In genomic region chr17:20541864-20542554, GRCh38 we compare ENCODE assay signal across 21 cellular contexts. TPM values are rescaled to one million over a fixed set of nuclear protein-coding genes. Genes with fewer than 3 reads are reported as not detected.
A peak's percentile ranks its signal among the peaks of the same experiment; 100 is the strongest.
DNase-seq lines count a peak whose midpoint lies in the region; TF ChIP-seq lines count a peak whose summit lies in the region.
"Not testable (repeated sequence)": the region's sequence is repeated elsewhere in the genome, so short reads cannot be mapped to it uniquely, and the experiment has no call there.
"Had no signal": no experiment of that assay in that cellular context is flagged by ENCODE, and none has a peak within 500 bp of the region (broad histone marks: within the 10 kb centered on the region; RNA-seq: fewer than 3 reads in every experiment).

No MANE protein-coding gene starts in this region.

- H3K4me3 ChIP-seq in AG09309 (ENCODE audit: control insufficient read depth, low read depth, low read length); esophagus muscularis mucosa; neural cell (ENCODE audit: low read length): not testable (repeated sequence)

- not testable (repeated sequence) for H3K27me3 ChIP-seq in esophagus muscularis mucosa; neural cell (ENCODE audit: insufficient read depth, low read depth, low read length)

- DNase-seq in AG09309 (ENCODE audit: low read depth): not testable (repeated sequence)
- DNase-seq in HCEC 1CT: peak; percentile 2
- peak; percentile 67 for DNase-seq in M059J (ENCODE audit: low read depth)
- DNase-seq in SK-MEL-5 (ENCODE audit: low read depth, low spot score): peak; percentile 61
- DNase-seq in amniotic epithelial cell (ENCODE audit: low read depth): peak; percentile 24
- DNase-seq in esophagus muscularis mucosa (ENCODE audit: extremely low spot score): peak; percentile 26
- peak; percentile 9 for DNase-seq in kidney tubule cell (ENCODE audit: low spot score)

- H3K79me2 ChIP-seq in neural cell (replicated peaks; ENCODE audit: insufficient read depth, low read length): not testable (repeated sequence)

- H3K9me3 ChIP-seq in esophagus muscularis mucosa; neural cell (ENCODE audit: low read length): not testable (repeated sequence)

- not testable (repeated sequence) for H4K20me1 ChIP-seq in neural cell (ENCODE audit: insufficient read depth)

- WGBS in esophagus muscularis mucosa: 57% methylated on average over 6 of the region's 6 CpGs

- H3K4me2 ChIP-seq in neural cell (ENCODE audit: low read length): not testable (repeated sequence)

- not testable (repeated sequence) for TF ChIP-seq POLR2A in esophagus muscularis mucosa (IDR thresholded peaks at IDR 0.05; ENCODE audit: low read depth)

- not testable (repeated sequence) for H3K27ac ChIP-seq in esophagus muscularis mucosa (replicated peaks in 1 of 4); neural cell (ENCODE audit: low read length)

- TF ChIP-seq CTCF in AG09309 (IDR thresholded peaks at IDR 0.05; ENCODE audit: control insufficient read depth, insufficient read depth, low read depth, low read length, missing control alignments): peak; percentile 4
- TF ChIP-seq CTCF in esophagus muscularis mucosa (IDR thresholded peaks at IDR 0.05); neural cell (IDR thresholded peaks at IDR 0.05; ENCODE audit: poor library complexity, severe bottlenecking): not testable (repeated sequence)

- H3F3A ChIP-seq in neural cell (ENCODE audit: insufficient read depth, low read length, poor library complexity, severe bottlenecking): not testable (repeated sequence)

- H3K9ac ChIP-seq in neural cell (ENCODE audit: low read length): not testable (repeated sequence)

- H3K9me2 ChIP-seq in neural cell (ENCODE audit: insufficient read depth, low read length): not testable (repeated sequence)

- H3K4me1 ChIP-seq in esophagus muscularis mucosa: not testable (repeated sequence)

- H3K36me3 ChIP-seq in esophagus muscularis mucosa; neural cell (ENCODE audit: insufficient read depth, low read length): not testable (repeated sequence)

- not testable (repeated sequence) for H2AFZ ChIP-seq in neural cell (ENCODE audit: low read depth, low read length)

- TF ChIP-seq EP300 in esophagus muscularis mucosa (IDR thresholded peaks at IDR 0.05); neural cell (conservative IDR thresholded peaks at IDR 0.05; ENCODE audit: poor library complexity, severe bottlenecking): not testable (repeated sequence)

- intact Hi-C loops in esophagus muscularis mucosa (cut with DNase I): not testable (repeated sequence)

- not testable (repeated sequence) for TF ChIP-seq RAD21 in neural cell (conservative IDR thresholded peaks at IDR 0.05)

- in situ Hi-C loops in SK-MEL-5 (cut with HindIII; ENCODE audit: low pct_unique_long_range_greater_than_20kb, low sequenced_read_pairs): not testable (repeated sequence)

TF ChIP-seq in neural cell, 6 proteins besides CTCF, POLR2A, EP300 and RAD21:
- peak; percentile 25 for TF ChIP-seq SMC3 (conservative IDR thresholded peaks at IDR 0.05; ENCODE audit: poor library complexity)

RNA-seq across cellular contexts. Expression of gene CDRT15L2, which starts 37.5 kb away (rescaled TPM):
- total RNA-seq in M059J (2014; rRNA removed; shearing (Covaris generic)): not detected in 2 replicates
- total RNA-seq in SK-MEL-5 (2014; rRNA removed; shearing (Covaris generic)): not detected in 2 replicates
- polyA plus RNA-seq in SK-MEL-5 (2015; cell fraction: cytosol; rRNA removed): not detected in 2 replicates
- polyA plus RNA-seq in SK-MEL-5 (2015; cell fraction: nucleus; rRNA removed): not detected in 2 replicates
- total RNA-seq in esophagus muscularis mucosa: not detected
- not detected in 2 replicates for polyA plus RNA-seq in neural cell
- polyA minus RNA-seq in neural cell: not detected in 2 replicates
- total RNA-seq: activated CD8-positive, alpha-beta memory T cell treated with anti-CD3 and anti-CD28 coated beads for 36 hours; body of pancreas; cerebellum; epithelial cell of proximal tubule; lower leg skin; mononuclear cell; neural crest cell; right atrium auricular region; spleen; T-helper 2 cell treated with Interferon-gamma antibody and Interleukin-4, amounts not matched to agents 100 ng/mL and 5 ng/mL, for 36 hours; transverse colon had no signal
- polyA plus RNA-seq: adipose tissue, IgD-negative memory B cell, spleen had no signal
